10 cellular contexts compared by ENCODE assay signal in the genomic region with DNA sequence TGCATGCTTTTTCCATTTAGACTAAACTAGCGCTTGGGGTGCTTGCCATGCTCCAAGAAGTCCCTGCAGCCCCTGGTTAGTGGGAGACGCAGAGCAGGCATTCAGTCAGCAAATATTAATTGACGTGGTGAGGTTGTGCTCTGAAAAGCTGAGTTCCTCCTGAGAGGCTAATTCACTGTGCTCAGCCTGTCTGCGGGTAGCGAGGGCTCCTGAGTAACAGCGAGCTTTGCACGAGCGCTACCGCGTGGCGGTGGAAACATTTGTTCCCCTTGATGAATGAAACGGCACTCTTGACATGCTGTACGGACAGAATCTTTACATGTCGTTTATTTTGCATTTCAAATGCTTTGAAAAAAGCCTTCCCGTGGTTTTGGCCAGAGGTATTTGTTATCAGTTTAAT.
A peak's percentile ranks its signal among the peaks of the same experiment; 100 is the strongest.
DNase-seq lines count a peak whose midpoint lies in the region; ATAC-seq and TF ChIP-seq lines count a peak whose summit lies in the region.
"Had no signal": no experiment of that assay in that cellular context is flagged by ENCODE, and none has a peak within 500 bp of the region (broad histone marks: within the 10 kb centered on the region; RNA-seq: fewer than 3 reads in every experiment).

No MANE protein-coding gene starts in this region.

- peak overlapping the region; percentile 90 to 94 (median 90) for H3K27ac Mint-ChIP-seq in nephron
- no peak overlapping the region for H3K27ac Mint-ChIP-seq in Calu3 (ENCODE audit: unreplicated experiment)

- DNase-seq in AG09309 (ENCODE audit: low read depth): no peak
- peak; percentile 39 for DNase-seq in NB4 (ENCODE audit: low read depth)
- DNase-seq in epithelial cell of esophagus (ENCODE audit: low read depth): peak; percentile 50
- DNase-seq in Calu3: no peak
- DNase-seq in NAMALWA (ENCODE audit: low spot score): no peak
- no peak for DNase-seq in NCI-H2107 treated with DMSO at 0.1 percent for 48 hours (lab: John Stamatoyannopoulos, UW; ENCODE audit: unreplicated experiment)
- DNase-seq: DMS153, T-helper 9 cell had no signal

- H3K9me3 Mint-ChIP-seq in nephron (no peaks in the 10 kb centered on the region), Calu3 (ENCODE audit: low read depth, unreplicated experiment) (no peaks in the 10 kb centered on the region)

- ATAC-seq in GM21723 (IDR thresholded peaks at IDR 0.05; ENCODE audit: unreplicated experiment): no peak

- intact Hi-C loops in Calu3 (cut with micrococcal nuclease; ENCODE audit: unreplicated experiment): no loop called here

- peaks cover 48% of the 10 kb centered on the region for H3K4me1 Mint-ChIP-seq in nephron
- peaks cover 1% of the 10 kb centered on the region for H3K4me1 Mint-ChIP-seq in Calu3 (ENCODE audit: low read depth, unreplicated experiment)

- TF ChIP-seq CTCF in AG09309 (IDR thresholded peaks at IDR 0.05; ENCODE audit: control insufficient read depth, insufficient read depth, low read depth, low read length, missing control alignments): peak; percentile 42
- TF ChIP-seq CTCF in NB4 (IDR thresholded peaks at IDR 0.05; ENCODE audit: low read depth, low read length): no peak
- peak; percentile 37 for TF ChIP-seq CTCF in epithelial cell of esophagus (IDR thresholded peaks at IDR 0.05; ENCODE audit: insufficient read depth, low read depth, low read length, missing control alignments)
- TF ChIP-seq CTCF in nephron (IDR thresholded peaks at IDR 0.05; ENCODE audit: unreplicated experiment in 3 of 3): no peak
- no peak for TF ChIP-seq CTCF in Calu3 (IDR thresholded peaks at IDR 0.05; ENCODE audit: unreplicated experiment)

- H3K4me3 ChIP-seq in AG09309 (ENCODE audit: control insufficient read depth, low read depth, low read length) (no peak overlapping the region), NB4 (ENCODE audit: low read depth, low read length) (no peak overlapping the region), epithelial cell of esophagus (ENCODE audit: low read length) (no peak overlapping the region)

- no peak for TF ChIP-seq POLR2A in NB4 (IDR thresholded peaks at IDR 0.05; ENCODE audit: extremely low read depth, insufficient read length)

- BruUV-seq in Calu3 (replicated peaks; lab: Mats Ljungman, UMichigan): no TSS peak

- H3K27me3 Mint-ChIP-seq in nephron (ENCODE audit: low read depth) (peaks cover 3% of the 10 kb centered on the region), Calu3 (ENCODE audit: unreplicated experiment) (no peaks in the 10 kb centered on the region)

- H3K4me3 Mint-ChIP-seq in nephron (peak overlapping the region; percentile 10 to 64 (median 21)), Calu3 (ENCODE audit: low read depth, unreplicated experiment) (no peak overlapping the region)

- H3K36me3 Mint-ChIP-seq in nephron (ENCODE audit: low read depth) (no peaks in the 10 kb centered on the region), Calu3 (ENCODE audit: insufficient read depth, unreplicated experiment) (no peaks in the 10 kb centered on the region)

- CTCF ChIA-PET in Calu3 (lab: Charles Lee): no interaction called here

Comparison
In these comparisons a context has a peak if more than half of its experiments do, and no peak if none do; other contexts are left out.
1. DNase-seq: peak in NB4 (single experiment) and epithelial cell of esophagus (single experiment); none in AG09309 (single experiment), Calu3 (single experiment), NAMALWA (single experiment) and NCI-H2107 treated with DMSO at 0.1 percent for 48 hours (single experiment).
2. CTCF ChIP-seq: peak in AG09309 (single experiment) and epithelial cell of esophagus (single experiment); none in NB4 (single experiment), nephron (0 of 3) and Calu3 (single experiment).